8 cellular contexts compared by ENCODE assay signal in genomic region chr19:29942404-29943261, GRCh38. TPM values are rescaled to one million over a fixed set of nuclear protein-coding genes. Genes with fewer than 3 reads are reported as not detected.
A peak's percentile ranks its signal among the peaks of the same experiment; 100 is the strongest.
DNase-seq lines count a peak whose midpoint lies in the region; ATAC-seq and TF ChIP-seq lines count a peak whose summit lies in the region.

No MANE protein-coding gene starts in this region.

- DNase-seq in CD8-positive, alpha-beta T cell: peak; percentile 48 to 84 (median 68)
- DNase-seq in HK-2 (ENCODE audit: unreplicated experiment): peak; percentile 67
- peak; percentile 72 for DNase-seq in activated T-helper 1 cell treated with anti-CD3 and anti-CD28 coated beads, Interleukin-12 subunit alpha, Interleukin-12 subunit beta, Interleukin-2, Interleukin-4 antibody, amounts not matched to agents 30 ng/mL and 10 ng/mL and 1 ng/mL, durations not matched to agents 14 hours and 24 hours and 36 hours (ENCODE audit: low spot score)
- DNase-seq in fibroblast of pulmonary artery (ENCODE audit: low read depth): no peak
- peak in 1 of 2 donors; percentile 69 for DNase-seq in suprapubic skin (ENCODE audit: low spot score in 2 of 2)

- H3K4me3 ChIP-seq in CD8-positive, alpha-beta T cell (ENCODE audit: low read depth, low read length): peak overlapping the region; percentile 81
- H3K4me3 ChIP-seq in fibroblast of pulmonary artery (replicated peaks; ENCODE audit: low read depth, low read length) (peak overlapping the region; percentile 93), neuron (ENCODE audit: low read length) (peak overlapping the region; percentile 72), suprapubic skin (peak overlapping the region; percentile 92)

- peak overlapping the region; percentile 59 for H3K27ac ChIP-seq in CD8-positive, alpha-beta T cell (ENCODE audit: low read depth, low read length)
- H3K27ac ChIP-seq in suprapubic skin: peak overlapping the region; percentile 91

- CTCF ChIA-PET in CD8-positive, alpha-beta T cell (lab: Charles Lee): interaction anchor here (0.7 to 1.8 kb wide), 4 partner anchors 18 to 213 kb away, joined by 3 to 4 read pairs (median 3); no protein-coding TSS in a partner anchor

- peaks cover 3% of the 10 kb centered on the region for H3K27me3 Mint-ChIP-seq in CD8-positive, alpha-beta T cell (ENCODE audit: low read depth)
- H3K27me3 Mint-ChIP-seq in activated T-helper 1 cell treated with anti-CD3 and anti-CD28 coated beads, Interleukin-12 subunit alpha, Interleukin-12 subunit beta, Interleukin-2, Interleukin-4 antibody, amounts not matched to agents 30 ng/mL and 10 ng/mL and 1 ng/mL, durations not matched to agents 14 hours and 24 hours and 36 hours (ENCODE audit: insufficient read depth): peaks cover 2% of the 10 kb centered on the region

- H3K9me3 ChIP-seq in CD8-positive, alpha-beta T cell (ENCODE audit: low read length): no peaks in the 10 kb centered on the region
- no peaks in the 10 kb centered on the region for H3K9me3 ChIP-seq in neuron (ENCODE audit: low read length)
- H3K9me3 ChIP-seq in suprapubic skin: no peaks in the 10 kb centered on the region

- H3K4me3 Mint-ChIP-seq in CD8-positive, alpha-beta T cell: peak overlapping the region; percentile 97
- H3K4me3 Mint-ChIP-seq in activated T-helper 1 cell treated with anti-CD3 and anti-CD28 coated beads, Interleukin-12 subunit alpha, Interleukin-12 subunit beta, Interleukin-2, Interleukin-4 antibody, amounts not matched to agents 30 ng/mL and 10 ng/mL and 1 ng/mL, durations not matched to agents 14 hours and 24 hours and 36 hours: peak overlapping the region; percentile 97

- H3K36me3 Mint-ChIP-seq in CD8-positive, alpha-beta T cell: peaks cover 6% of the 10 kb centered on the region
- peaks cover 15% of the 10 kb centered on the region for H3K36me3 Mint-ChIP-seq in activated T-helper 1 cell treated with anti-CD3 and anti-CD28 coated beads, Interleukin-12 subunit alpha, Interleukin-12 subunit beta, Interleukin-2, Interleukin-4 antibody, amounts not matched to agents 30 ng/mL and 10 ng/mL and 1 ng/mL, durations not matched to agents 14 hours and 24 hours and 36 hours (ENCODE audit: low read depth)

- peak overlapping the region; percentile 93 for H2AFZ ChIP-seq in neuron (ENCODE audit: low read depth, low read length)

- H3K27me3 ChIP-seq in CD8-positive, alpha-beta T cell (ENCODE audit: insufficient read depth, low read length): no peaks in the 10 kb centered on the region
- H3K27me3 ChIP-seq in neuron (ENCODE audit: insufficient read depth, low read length) (no peaks in the 10 kb centered on the region), suprapubic skin (no peaks in the 10 kb centered on the region)

- POLR2A ChIA-PET in CD8-positive, alpha-beta T cell (lab: Charles Lee): interaction anchor here (0.5 to 2.1 kb wide), 13 partner anchors 14 to 337 kb away, joined by 3 to 8 read pairs (median 4); partner anchors contain the start of gene POP4

- intact Hi-C loops in CD8-positive, alpha-beta T cell (cut with DNase I, micrococcal nuclease): loop anchor here (1.0 to 5.0 kb wide), 10 partner anchors 35 to 730 kb away; partner anchors contain the start of genes CCNE1 (in 2 of the 2), POP4 (in 2 of the 2), UQCRFS1 (in 2 of the 2) and C19orf12 (in 1 of the 2)
- intact Hi-C loops in activated T-helper 1 cell treated with anti-CD3 and anti-CD28 coated beads, Interleukin-12 subunit alpha, Interleukin-12 subunit beta, Interleukin-2, Interleukin-4 antibody, amounts not matched to agents 30 ng/mL and 10 ng/mL and 1 ng/mL, durations not matched to agents 14 hours and 24 hours and 36 hours (cut with micrococcal nuclease): loop anchor here (1.0 to 10.0 kb wide), 8 partner anchors 65 to 1272 kb away; partner anchors contain the start of genes C19orf12, CCNE1, PLEKHF1 and POP4

- H3K36me3 ChIP-seq in CD8-positive, alpha-beta T cell (ENCODE audit: insufficient read depth, low read length): no peaks in the 10 kb centered on the region
- H3K36me3 ChIP-seq in neuron (ENCODE audit: insufficient read depth, low read length): no peaks in the 10 kb centered on the region
- no peaks in the 10 kb centered on the region for H3K36me3 ChIP-seq in suprapubic skin

- no peak for TF ChIP-seq EP300 in suprapubic skin (IDR thresholded peaks at IDR 0.05)

- no peak for TF ChIP-seq POLR2A in suprapubic skin (IDR thresholded peaks at IDR 0.05)

- peak overlapping the region; percentile 94 for H3K27ac Mint-ChIP-seq in CD8-positive, alpha-beta T cell
- H3K27ac Mint-ChIP-seq in activated T-helper 1 cell treated with anti-CD3 and anti-CD28 coated beads, Interleukin-12 subunit alpha, Interleukin-12 subunit beta, Interleukin-2, Interleukin-4 antibody, amounts not matched to agents 30 ng/mL and 10 ng/mL and 1 ng/mL, durations not matched to agents 14 hours and 24 hours and 36 hours: peak overlapping the region; percentile 96

- peaks cover 54% of the 10 kb centered on the region for H3K4me1 Mint-ChIP-seq in CD8-positive, alpha-beta T cell (ENCODE audit: low read depth)
- H3K4me1 Mint-ChIP-seq in activated T-helper 1 cell treated with anti-CD3 and anti-CD28 coated beads, Interleukin-12 subunit alpha, Interleukin-12 subunit beta, Interleukin-2, Interleukin-4 antibody, amounts not matched to agents 30 ng/mL and 10 ng/mL and 1 ng/mL, durations not matched to agents 14 hours and 24 hours and 36 hours (ENCODE audit: low read depth): peaks cover 55% of the 10 kb centered on the region

- WGBS in suprapubic skin: 2% methylated on average over 28 of the region's 79 CpGs

- peaks cover 45% of the 10 kb centered on the region for H3K4me1 ChIP-seq in CD8-positive, alpha-beta T cell (ENCODE audit: insufficient read depth, low read length)
- peaks cover 4% of the 10 kb centered on the region for H3K4me1 ChIP-seq in neuron (ENCODE audit: insufficient read depth, low read length)
- peaks cover 56% of the 10 kb centered on the region for H3K4me1 ChIP-seq in suprapubic skin

- ATAC-seq in CD8-positive, alpha-beta T cell: peak; percentile 71
- ATAC-seq in GM19463 (IDR thresholded peaks at IDR 0.05; ENCODE audit: unreplicated experiment): peak; percentile 74

- no peaks in the 10 kb centered on the region for H3K9me3 Mint-ChIP-seq in CD8-positive, alpha-beta T cell
- H3K9me3 Mint-ChIP-seq in activated T-helper 1 cell treated with anti-CD3 and anti-CD28 coated beads, Interleukin-12 subunit alpha, Interleukin-12 subunit beta, Interleukin-2, Interleukin-4 antibody, amounts not matched to agents 30 ng/mL and 10 ng/mL and 1 ng/mL, durations not matched to agents 14 hours and 24 hours and 36 hours: peaks cover 4% of the 10 kb centered on the region

- no peak for TF ChIP-seq CTCF in CD8-positive, alpha-beta T cell (IDR thresholded peaks at IDR 0.05)
- TF ChIP-seq CTCF in fibroblast of pulmonary artery (IDR thresholded peaks at IDR 0.05; ENCODE audit: low read length, missing control alignments) (no peak), suprapubic skin (IDR thresholded peaks at IDR 0.05) (no peak)

TF ChIP-seq in PFSK-1, 5 proteins besides CTCF, POLR2A, EP300 and RAD21:
- TF ChIP-seq SIN3A (IDR thresholded peaks at IDR 0.05; ENCODE audit: borderline replicate concordance, insufficient read depth, low read length) (peak; percentile 29; the same call in 1 of the 2 replicates), TAF1 (IDR thresholded peaks at IDR 0.05; ENCODE audit: borderline replicate concordance, insufficient read depth, low read length) (no peak), FOXP2 (optimal IDR thresholded peaks at IDR 0.05; ENCODE audit: borderline replicate concordance, extremely low read depth, extremely low read length, insufficient read depth) (no peak)
TF ChIP-seq in PFSK-1: peak in this region for 1.

RNA-seq across cellular contexts. Expression of gene URI1, which starts 0.6 kb away (rescaled TPM):
- total RNA-seq in CD8-positive, alpha-beta T cell: 10 to 100 TPM; 51.3 to 56.4 TPM
- 55.5 TPM for polyA plus RNA-seq in PFSK-1 (2012; ENCODE audit: insufficient read length, low read depth)
- 62.9 and 67.6 TPM in 2 replicates for total RNA-seq in activated T-helper 1 cell treated with anti-CD3 and anti-CD28 coated beads, Interleukin-12 subunit alpha, Interleukin-12 subunit beta, Interleukin-2, Interleukin-4 antibody, amounts not matched to agents 30 ng/mL and 10 ng/mL and 1 ng/mL, durations not matched to agents 14 hours and 24 hours and 36 hours
- total RNA-seq in suprapubic skin: 10 to 100 TPM; 43.8 to 71.2 (median 58.8) TPM
